ENCODE assay signal across 24 cellular contexts in genomic region chr17:8284126-8284525, GRCh38. TPM values are rescaled to one million over a fixed set of nuclear protein-coding genes. Genes with fewer than 3 reads are reported as not detected.
"Had no signal": no experiment of that assay in that cellular context is flagged by ENCODE, and none has a peak within 500 bp of the region (broad histone marks: within the 10 kb centered on the region; RNA-seq: fewer than 3 reads in every experiment).

No MANE protein-coding gene starts in this region.

- H3K4me3 ChIP-seq: esophagus muscularis mucosa, gastroesophageal sphincter, mucosa of descending colon, right atrium auricular region, sigmoid colon, skin epidermis, testis, tibial nerve, upper lobe of right lung, vagina had no signal

- H3K4me3 Mint-ChIP-seq: naive thymus-derived CD8-positive, alpha-beta T cell; stimulated activated naive B cell treated with anti-CD40 and anti-IgM and Interleukin-4, amounts not matched to agents 10 μg/mL and 1 μg/mL and 100 μg/mL, for 72 hours; stimulated activated naive CD8-positive, alpha-beta T cell treated with anti-CD3 and anti-CD28 coated beads, Interleukin-15, amount 100 ng/mL, for 72 hours had no signal

- ATAC-seq: gastroesophageal sphincter; left lobe of liver; mucosa of descending colon; naive thymus-derived CD8-positive, alpha-beta T cell; stimulated activated naive B cell treated with anti-CD40 and anti-IgM and Interleukin-4, amounts not matched to agents 10 μg/mL and 1 μg/mL and 100 μg/mL, for 72 hours; stimulated activated naive CD8-positive, alpha-beta T cell treated with anti-CD3 and anti-CD28 coated beads, Interleukin-15, amount 100 ng/mL, for 72 hours; upper lobe of right lung had no signal

- H3K9me3 Mint-ChIP-seq: naive thymus-derived CD8-positive, alpha-beta T cell; stimulated activated naive B cell treated with anti-CD40 and anti-IgM and Interleukin-4, amounts not matched to agents 10 μg/mL and 1 μg/mL and 100 μg/mL, for 72 hours; stimulated activated naive CD8-positive, alpha-beta T cell treated with anti-CD3 and anti-CD28 coated beads, Interleukin-15, amount 100 ng/mL, for 72 hours had no signal

- H3K27ac ChIP-seq: epithelial cell of prostate, esophagus muscularis mucosa, gastroesophageal sphincter, neutrophil, right atrium auricular region, sigmoid colon, skin epidermis, testis, tibial nerve, upper lobe of right lung, vagina had no signal

- H3K27ac Mint-ChIP-seq: stimulated activated naive B cell treated with anti-CD40 and anti-IgM and Interleukin-4, amounts not matched to agents 10 μg/mL and 1 μg/mL and 100 μg/mL, for 72 hours had no signal

- H3K9me3 ChIP-seq: esophagus muscularis mucosa, gastroesophageal sphincter, mucosa of descending colon, neutrophil, right atrium auricular region, sigmoid colon, testis, tibial nerve, upper lobe of right lung, vagina had no signal

- H3K27me3 ChIP-seq: esophagus muscularis mucosa, gastroesophageal sphincter, neutrophil, right atrium auricular region, sigmoid colon, testis, tibial nerve, upper lobe of right lung, vagina had no signal

- H3K36me3 Mint-ChIP-seq: naive thymus-derived CD8-positive, alpha-beta T cell had no signal

- DNase-seq: effector memory CD4-positive, alpha-beta T cell; glutamatergic neuron; islet precursor cell; mammary epithelial cell; mucosa of descending colon; naive thymus-derived CD8-positive, alpha-beta T cell; sigmoid colon; stimulated activated CD4-positive, alpha-beta T cell treated with anti-CD3 and anti-CD28 coated beads, Interleukin-2, amount 100 ng/mL, for 24 hours; stimulated activated CD4-positive, alpha-beta T cell treated with anti-CD3 and anti-CD28 coated beads, Interleukin-4, amount 100 ng/mL, for 4 hours; stimulated activated naive B cell treated with anti-CD40 and anti-IgM and Interleukin-4, amounts not matched to agents 10 μg/mL and 1 μg/mL and 100 μg/mL, for 72 hours; stimulated activated naive CD8-positive, alpha-beta T cell treated with anti-CD3 and anti-CD28 coated beads, Interleukin-15, amount 100 ng/mL, for 72 hours; testis; upper lobe of right lung had no signal

- H3K27me3 Mint-ChIP-seq: naive thymus-derived CD8-positive, alpha-beta T cell; stimulated activated naive B cell treated with anti-CD40 and anti-IgM and Interleukin-4, amounts not matched to agents 10 μg/mL and 1 μg/mL and 100 μg/mL, for 72 hours; stimulated activated naive CD8-positive, alpha-beta T cell treated with anti-CD3 and anti-CD28 coated beads, Interleukin-15, amount 100 ng/mL, for 72 hours had no signal

- H3K36me3 ChIP-seq: esophagus muscularis mucosa, gastroesophageal sphincter, neutrophil, right atrium auricular region, sigmoid colon, tibial nerve, upper lobe of right lung, vagina had no signal

RNA-seq across cellular contexts. Expression of gene ARHGEF15, which starts 25.9 kb away (rescaled TPM):
- total RNA-seq: fibroblast of villous mesenchyme; mammary epithelial cell; naive thymus-derived CD8-positive, alpha-beta T cell; osteocyte had no signal
- polyA plus RNA-seq: mammary epithelial cell; naive thymus-derived CD8-positive, alpha-beta T cell had no signal
